ENCODE assay signal across 21 cellular contexts in genomic region chr19:40815223-40815622, GRCh38. TPM values are rescaled to one million over a fixed set of nuclear protein-coding genes. Genes with fewer than 3 reads are reported as not detected.
DNase-seq lines count a peak whose midpoint lies in the region; ATAC-seq and TF ChIP-seq lines count a peak whose summit lies in the region.
"Had no signal": no experiment of that assay in that cellular context is flagged by ENCODE, and none has a peak within 500 bp of the region (broad histone marks: within the 10 kb centered on the region; RNA-seq: fewer than 3 reads in every experiment).

No MANE protein-coding gene starts in this region.

- TF ChIP-seq CTCF in neural crest cell (conservative IDR thresholded peaks at IDR 0.05) (no peak), type B pancreatic cell (conservative IDR thresholded peaks at IDR 0.05) (no peak), vagina (IDR thresholded peaks at IDR 0.05) (no peak)

- peaks cover 62% of the 10 kb centered on the region for H3K4me1 Mint-ChIP-seq in central memory CD8-positive, alpha-beta T cell
- H3K4me1 Mint-ChIP-seq in neural crest cell = peaks cover 36% of the 10 kb centered on the region
- peaks cover 41% of the 10 kb centered on the region for H3K4me1 Mint-ChIP-seq in type B pancreatic cell (ENCODE audit: unreplicated experiment)

- intact Hi-C loops in cardiac septum (cut with DNase I) = no loop called here
- intact Hi-C loops in left cardiac atrium (cut with DNase I) = no loop called here
- intact Hi-C loops in vagina (cut with DNase I) = no loop called here

- H3K27ac ChIP-seq in vagina (no peak overlapping the region), SJCRH30 (no peak overlapping the region)
- H3K27ac ChIP-seq: C4-2B had no signal

- no peak overlapping the region for H3K4me3 Mint-ChIP-seq in central memory CD8-positive, alpha-beta T cell
- peak overlapping the region; percentile 25 for H3K4me3 Mint-ChIP-seq in neural crest cell
- no peak overlapping the region for H3K4me3 Mint-ChIP-seq in type B pancreatic cell
- H3K4me3 Mint-ChIP-seq: IgD-negative memory B cell had no signal

- H3K27me3 ChIP-seq in vagina (no peaks in the 10 kb centered on the region), SJCRH30 (no peaks in the 10 kb centered on the region)

- no peak overlapping the region for H3K4me3 ChIP-seq in vagina
- no peak overlapping the region for H3K4me3 ChIP-seq in SJCRH30

- peaks cover 51% of the 10 kb centered on the region for H3K4me1 ChIP-seq in vagina
- H3K4me1 ChIP-seq in SJCRH30 = no peaks in the 10 kb centered on the region

- TF ChIP-seq POLR2A in vagina (IDR thresholded peaks at IDR 0.05) = no peak

- no peaks in the 10 kb centered on the region for H3K27me3 Mint-ChIP-seq in central memory CD8-positive, alpha-beta T cell
- H3K27me3 Mint-ChIP-seq in neural crest cell (ENCODE audit: low read depth) (peaks cover 44% of the 10 kb centered on the region), type B pancreatic cell (peaks cover 15% of the 10 kb centered on the region)

- no peaks in the 10 kb centered on the region for H3K9me3 Mint-ChIP-seq in central memory CD8-positive, alpha-beta T cell
- no peaks in the 10 kb centered on the region for H3K9me3 Mint-ChIP-seq in neural crest cell
- no peaks in the 10 kb centered on the region for H3K9me3 Mint-ChIP-seq in type B pancreatic cell
- H3K9me3 Mint-ChIP-seq: IgD-negative memory B cell had no signal

- H3K27ac Mint-ChIP-seq in central memory CD8-positive, alpha-beta T cell (ENCODE audit: low read depth) = peak overlapping the region; percentile 10
- H3K27ac Mint-ChIP-seq in neural crest cell (ENCODE audit: unreplicated experiment) (no peak overlapping the region), type B pancreatic cell (peak overlapping the region; percentile 54)

- ATAC-seq in left cardiac atrium = no peak
- ATAC-seq in central memory CD8-positive, alpha-beta T cell (replicated peaks; ENCODE audit: extremely low read depth, poor library complexity, severe bottlenecking) = no peak

- H3K9me3 ChIP-seq in vagina = no peaks in the 10 kb centered on the region
- H3K9me3 ChIP-seq in SJCRH30 (replicated peaks) = no peaks in the 10 kb centered on the region

- H3K36me3 ChIP-seq in vagina (no peaks in the 10 kb centered on the region), SJCRH30 (no peaks in the 10 kb centered on the region)

- DNase-seq in cardiac septum (ENCODE audit: low spot score) (peak; percentile 55), left cardiac atrium (no peak), neural crest cell (ENCODE audit: low read depth, low spot score) (no peak), type B pancreatic cell (ENCODE audit: extremely low spot score, unreplicated experiment) (no peak), SIG-M5 treated with dmso at 0.1 percent for 504 hours (lab: John Stamatoyannopoulos, UW; ENCODE audit: unreplicated experiment) (no peak), vagina (ENCODE audit: extremely low spot score in 2 of 2) (no peak), SJCRH30 (no peak)
- DNase-seq in central memory CD8-positive, alpha-beta T cell (ENCODE audit: low spot score in 2 of 2) = no peak
- DNase-seq: 8988T, AML-193, NCI-H1105, NCI-H1694, NCI-H2081, NCI-H2171, NCI-H524 treated with DMSO at 0.1 percent for 48 hours, Right ventricle myocardium superior had no signal

- peaks cover 11% of the 10 kb centered on the region for H3K36me3 Mint-ChIP-seq in central memory CD8-positive, alpha-beta T cell (ENCODE audit: insufficient read depth)
- H3K36me3 Mint-ChIP-seq in neural crest cell (ENCODE audit: low read depth) (no peaks in the 10 kb centered on the region), type B pancreatic cell (peaks cover 5% of the 10 kb centered on the region)

RNA-seq across cellular contexts. Expression of gene EGLN2, which starts 16.2 kb away (rescaled TPM):
- 48.4 TPM for total RNA-seq in cardiac septum
- 10 to 100 TPM; 66.7 to 67.5 TPM for total RNA-seq in left cardiac atrium
- 109 and 113 TPM in 2 replicates for total RNA-seq in neural crest cell
- total RNA-seq in type B pancreatic cell (ENCODE audit: low replicate concordance) = 83.4 and 83.8 TPM in 2 replicates
- total RNA-seq in vagina = 76.9 TPM
- 55.7 and 56.2 TPM in 2 replicates for total RNA-seq in SJCRH30 (2014; rRNA removed; shearing (Covaris generic))

RNA-seq across cellular contexts. Expression of gene CYP2A6, which starts 35.0 kb away (rescaled TPM):
- total RNA-seq in cardiac septum = not detected
- total RNA-seq in left cardiac atrium = not detected
- total RNA-seq in neural crest cell = not detected in 2 replicates
- total RNA-seq in type B pancreatic cell (ENCODE audit: low replicate concordance) = not detected in 2 replicates
- 2.0 TPM for total RNA-seq in vagina
- not detected in 2 replicates for total RNA-seq in SJCRH30 (2014; rRNA removed; shearing (Covaris generic))
- total RNA-seq: Daoy, H1, RPMI7951 had no signal

RNA-seq across cellular contexts. Expression of gene RAB4B, which starts 37.2 kb away (rescaled TPM):
- total RNA-seq in cardiac septum = 16.9 TPM
- 10 to 100 TPM; 15.9 to 17.5 TPM for total RNA-seq in left cardiac atrium
- total RNA-seq in neural crest cell = 14.1 and 15.2 TPM in 2 replicates
- 10.4 and 12.4 TPM in 2 replicates for total RNA-seq in type B pancreatic cell (ENCODE audit: low replicate concordance)
- 22.3 TPM for total RNA-seq in vagina
- total RNA-seq in SJCRH30 (2014; rRNA removed; shearing (Covaris generic)) = 10.5 and 11.1 TPM in 2 replicates

RNA-seq across cellular contexts. Expression of gene MIA, which starts 39.9 kb away (rescaled TPM):
- 1.00 TPM for total RNA-seq in cardiac septum
- total RNA-seq in left cardiac atrium = 1 to 10 TPM in 1 of 2 donors, under 1 TPM in 1; 0.97 to 1.8 TPM
- 6.9 and 9.9 TPM in 2 replicates for total RNA-seq in neural crest cell
- 1.7 and 3.2 TPM in 2 replicates for total RNA-seq in type B pancreatic cell (ENCODE audit: low replicate concordance)
- total RNA-seq in vagina = 11.0 TPM
- 0.66 TPM in 1 of 2 replicates, not detected in the other for total RNA-seq in SJCRH30 (2014; rRNA removed; shearing (Covaris generic))
- total RNA-seq: Daoy, H1, Right ventricle myocardium superior had no signal
